Comparison of ENCODE assay signal across 18 cellular contexts in genomic region chr4:36286481-36286871, GRCh38. TPM values are rescaled to one million over a fixed set of nuclear protein-coding genes. Genes with fewer than 3 reads are reported as not detected.
A peak's percentile ranks its signal among the peaks of the same experiment; 100 is the strongest.
DNase-seq lines count a peak whose midpoint lies in the region; ATAC-seq and FAIRE-seq lines count a peak whose summit lies in the region.
"Had no signal": no experiment of that assay in that cellular context is flagged by ENCODE, and none has a peak within 500 bp of the region (broad histone marks: within the 10 kb centered on the region; RNA-seq: fewer than 3 reads in every experiment).

No MANE protein-coding gene starts in this region.

- H3K4me3 ChIP-seq in small intestine (ENCODE audit: low read depth in 1 of 2, low read length in 2 of 2) = no peak overlapping the region
- H3K4me3 ChIP-seq: A549, gastrocnemius medialis, tibial artery had no signal

- POLR2A ChIA-PET in activated CD4-positive, alpha-beta T cell treated with anti-CD3 and anti-CD28 coated beads, Interleukin-2, amount 10 ng/mL, durations not matched to agents 7 days and 5 days (lab: Charles Lee) = interaction anchor here (0.6 to 0.7 kb wide), 2 partner anchors 38 to 40 kb away, joined by 3 to 4 read pairs; no protein-coding TSS in a partner anchor

- CTCF ChIA-PET in activated CD4-positive, alpha-beta T cell treated with anti-CD3 and anti-CD28 coated beads, Interleukin-2, amount 10 ng/mL, durations not matched to agents 7 days and 5 days (lab: Charles Lee) = interaction anchor here (0.5 to 1.5 kb wide), 14 partner anchors 9 to 106 kb away, joined by 3 to 8 read pairs (median 3); partner anchors contain the start of gene ARAP2

- H3K36me3 Mint-ChIP-seq in activated CD4-positive, alpha-beta T cell treated with anti-CD3 and anti-CD28 coated beads, Interleukin-2, amount 10 ng/mL, durations not matched to agents 7 days and 5 days (ENCODE audit: low read depth) = peaks cover 25% of the 10 kb centered on the region
- H3K36me3 Mint-ChIP-seq in activated naive CD8-positive, alpha-beta T cell treated with anti-CD3 and anti-CD28 coated beads for 36 hours = peaks cover 3% of the 10 kb centered on the region

- 75 to 86% (median 78%) methylated on average over 4 of the region's 4 CpGs for WGBS in small intestine, 3 donors

- ATAC-seq in HG03139 (IDR thresholded peaks at IDR 0.05; ENCODE audit: unreplicated experiment) (peak; percentile 26), HG03378 (IDR thresholded peaks at IDR 0.05; ENCODE audit: unreplicated experiment) (no peak)
- ATAC-seq: A549, gastrocnemius medialis, right cardiac atrium had no signal

- H3K27me3 ChIP-seq in small intestine (ENCODE audit: control insufficient read depth in 2 of 2, insufficient read depth in 2 of 2, low read length in 2 of 2) = no peaks in the 10 kb centered on the region
- H3K27me3 ChIP-seq: gastrocnemius medialis, tibial artery had no signal

- peaks cover 23% of the 10 kb centered on the region for H3K9me3 Mint-ChIP-seq in activated CD4-positive, alpha-beta T cell treated with anti-CD3 and anti-CD28 coated beads, Interleukin-2, amount 10 ng/mL, durations not matched to agents 7 days and 5 days
- H3K9me3 Mint-ChIP-seq in activated naive CD8-positive, alpha-beta T cell treated with anti-CD3 and anti-CD28 coated beads for 36 hours = no peaks in the 10 kb centered on the region

- H3K27ac ChIP-seq in small intestine (ENCODE audit: low read depth in 1 of 2, low read length in 1 of 2) = peak overlapping the region; percentile 41 to 57
- H3K27ac ChIP-seq: A549, gastrocnemius medialis, tibial artery had no signal

- H3K9me3 ChIP-seq in small intestine (ENCODE audit: control insufficient read depth, low read depth) = no peaks in the 10 kb centered on the region
- H3K9me3 ChIP-seq: A549, gastrocnemius medialis, tibial artery had no signal

- no peak for FAIRE-seq in small intestine (lab: Jason Lieb, UNC)
- FAIRE-seq: A549, HTR-8/SVneo had no signal

- H3K4me1 ChIP-seq in small intestine (ENCODE audit: control insufficient read depth in 2 of 2, insufficient read depth in 1 of 2, low read depth in 1 of 2, low read length in 1 of 2) = peaks cover 0 to 2% of the 10 kb centered on the region in 2 donors
- H3K4me1 ChIP-seq: A549, gastrocnemius medialis, tibial artery had no signal

- DNase-seq in activated CD4-positive, alpha-beta T cell treated with anti-CD3 and anti-CD28 coated beads, Interleukin-2, amount 10 ng/mL, durations not matched to agents 7 days and 5 days = no peak
- no peak for DNase-seq in activated CD4-positive, alpha-beta T cell treated with anti-CD3 and anti-CD28 coated beads, Interleukin-2, amount 50 U/mL, for 4 hours
- DNase-seq in activated naive CD8-positive, alpha-beta T cell treated with anti-CD3 and anti-CD28 coated beads for 36 hours = no peak
- DNase-seq in small intestine (no peak), nucleus accumbens (lab: John Stamatoyannopoulos, UW) (no peak), amygdala (lab: John Stamatoyannopoulos, UW) (no peak)
- DNase-seq: gastrocnemius medialis, NCI-H1417, NCI-H510A treated with DMSO at 0.1 percent for 48 hours, right cardiac atrium, Right ventricle myocardium superior, tibial artery had no signal

- no peak overlapping the region for H3K4me3 Mint-ChIP-seq in activated CD4-positive, alpha-beta T cell treated with anti-CD3 and anti-CD28 coated beads, Interleukin-2, amount 10 ng/mL, durations not matched to agents 7 days and 5 days
- peak overlapping the region; percentile 5 for H3K4me3 Mint-ChIP-seq in activated naive CD8-positive, alpha-beta T cell treated with anti-CD3 and anti-CD28 coated beads for 36 hours

- peaks cover 4% of the 10 kb centered on the region for H3K27me3 Mint-ChIP-seq in activated CD4-positive, alpha-beta T cell treated with anti-CD3 and anti-CD28 coated beads, Interleukin-2, amount 10 ng/mL, durations not matched to agents 7 days and 5 days
- no peaks in the 10 kb centered on the region for H3K27me3 Mint-ChIP-seq in activated naive CD8-positive, alpha-beta T cell treated with anti-CD3 and anti-CD28 coated beads for 36 hours

- H3K27ac Mint-ChIP-seq in activated CD4-positive, alpha-beta T cell treated with anti-CD3 and anti-CD28 coated beads, Interleukin-2, amount 10 ng/mL, durations not matched to agents 7 days and 5 days = peak overlapping the region; percentile 95
- peak overlapping the region; percentile 89 for H3K27ac Mint-ChIP-seq in activated naive CD8-positive, alpha-beta T cell treated with anti-CD3 and anti-CD28 coated beads for 36 hours

- H3K4me1 Mint-ChIP-seq in activated CD4-positive, alpha-beta T cell treated with anti-CD3 and anti-CD28 coated beads, Interleukin-2, amount 10 ng/mL, durations not matched to agents 7 days and 5 days = peaks cover 48% of the 10 kb centered on the region
- H3K4me1 Mint-ChIP-seq in activated naive CD8-positive, alpha-beta T cell treated with anti-CD3 and anti-CD28 coated beads for 36 hours = peaks cover 40% of the 10 kb centered on the region

- H3K36me3 ChIP-seq in small intestine (ENCODE audit: control insufficient read depth in 2 of 2, insufficient read depth in 2 of 2, low read length in 2 of 2) = no peaks in the 10 kb centered on the region
- H3K36me3 ChIP-seq: gastrocnemius medialis, tibial artery had no signal

RNA-seq across cellular contexts. Expression of gene DTHD1, which starts 5.1 kb away (rescaled TPM):
- total RNA-seq in activated CD4-positive, alpha-beta T cell treated with anti-CD3 and anti-CD28 coated beads, Interleukin-2, amount 10 ng/mL, durations not matched to agents 7 days and 5 days = under 1 TPM in 1 of 2 experiments, not detected in 1; 0.12 TPM
- total RNA-seq in activated naive CD8-positive, alpha-beta T cell treated with anti-CD3 and anti-CD28 coated beads for 36 hours = under 1 TPM; 0.08 to 0.12 TPM
- under 1 TPM in 2 of 3 donors, not detected in 1; 0.01 to 0.27 TPM for polyA plus RNA-seq in small intestine
- total RNA-seq: kidney epithelial cell, myocyte, Right ventricle myocardium superior had no signal
- polyA plus RNA-seq: A549 had no signal

RNA-seq across cellular contexts. Expression of gene ARAP2, which starts 42.2 kb away (rescaled TPM):
- total RNA-seq in activated CD4-positive, alpha-beta T cell treated with anti-CD3 and anti-CD28 coated beads, Interleukin-2, amount 10 ng/mL, durations not matched to agents 7 days and 5 days = 10 to 100 TPM; 35.8 to 49.7 TPM
- total RNA-seq in activated naive CD8-positive, alpha-beta T cell treated with anti-CD3 and anti-CD28 coated beads for 36 hours = 10 to 100 TPM; 21.0 to 27.0 TPM
- 10 to 100 TPM in 2 of 3 donors, 1 to 10 TPM in 1; 3.2 to 14.1 (median 13.2) TPM for polyA plus RNA-seq in small intestine
- total RNA-seq: myocyte had no signal
